ENCODE assay signal across 23 cellular contexts in genomic region chr2:195018462-195018861, GRCh38.
"Had no signal": no experiment of that assay in that cellular context is flagged by ENCODE, and none has a peak within 500 bp of the region (broad histone marks: within the 10 kb centered on the region; RNA-seq: fewer than 3 reads in every experiment).

No MANE protein-coding gene starts in this region.

- DNase-seq: nephron progenitor cell; nucleus accumbens; pancreas; right cardiac atrium; right lobe of liver; sigmoid colon; small intestine; stimulated activated CD4-positive, alpha-beta T cell treated with anti-CD3 and anti-CD28 coated beads, Interleukin-15, amount 100 ng/mL, for 24 hours; stimulated activated CD4-positive, alpha-beta T cell treated with anti-CD3 and anti-CD28 coated beads, Interleukin-2, amount 100 ng/mL, for 24 hours; stimulated activated CD4-positive, alpha-beta T cell treated with anti-CD3 and anti-CD28 coated beads, Interleukin-2, amount 100 ng/mL, for 48 hours; stimulated activated CD4-positive, alpha-beta T cell treated with anti-CD3 and anti-CD28 coated beads, Interleukin-4, amount 100 ng/mL, for 24 hours; stimulated activated naive B cell treated with anti-CD40 and anti-IgM and Interleukin-4, amounts not matched to agents 10 μg/mL and 1 μg/mL and 100 μg/mL, for 72 hours; stimulated activated naive CD4-positive, alpha-beta T cell treated with Interleukin-2 at 50 U/mL for 16 hours; stomach; thyroid gland; trophoblast cell; upper lobe of left lung had no signal

- H3K27me3 ChIP-seq: neutrophil, pancreas, right lobe of liver, sigmoid colon, stomach, thyroid gland, tibial nerve, upper lobe of left lung, vagina had no signal

- H3K36me3 ChIP-seq: neutrophil, pancreas, prostate gland, right lobe of liver, sigmoid colon, stomach, thoracic aorta, thyroid gland, tibial nerve, upper lobe of left lung, vagina had no signal

- ATAC-seq: natural killer cell treated with Interleukin-12 subunit alpha and Interleukin-12 subunit beta and Interleukin-15 and Interleukin-18, amount 100 ng/mL, for 72 hours; pancreas; right cardiac atrium; right lobe of liver; stimulated activated naive B cell treated with anti-CD40 and anti-IgM and Interleukin-4, amounts not matched to agents 10 μg/mL and 1 μg/mL and 100 μg/mL, for 72 hours had no signal

- H3K27ac ChIP-seq: neutrophil, pancreas, right lobe of liver, stomach, thoracic aorta, thyroid gland, tibial nerve, upper lobe of left lung, vagina had no signal

- H3K4me1 ChIP-seq: pancreas, right lobe of liver, stomach, thyroid gland, tibial nerve, upper lobe of left lung, vagina had no signal

- H3K4me3 ChIP-seq: pancreas, prostate gland, right lobe of liver, sigmoid colon, stomach, thoracic aorta, thyroid gland, tibial nerve, upper lobe of left lung, vagina had no signal
